Comparison of ENCODE assay signal across 25 cellular contexts in genomic region chr22:39686776-39687525, GRCh38.
"Had no signal": no experiment of that assay in that cellular context is flagged by ENCODE, and none has a peak within 500 bp of the region (broad histone marks: within the 10 kb centered on the region; RNA-seq: fewer than 3 reads in every experiment).

No MANE protein-coding gene starts in this region.

- H3K9me3 Mint-ChIP-seq: activated CD4-positive, alpha-beta memory T cell treated with anti-CD3 and anti-CD28 coated beads, Interleukin-2, amount 10 ng/mL, durations not matched to agents 7 days and 5 days; activated CD4-positive, alpha-beta T cell treated with anti-CD3 and anti-CD28 coated beads, Interleukin-2, amount 10 ng/mL, durations not matched to agents 7 days and 5 days; activated naive CD4-positive, alpha-beta T cell treated with anti-CD3 and anti-CD28 coated beads, Interleukin-2, amount 10 ng/mL, durations not matched to agents 7 days and 5 days; activated naive CD4-positive, alpha-beta T cell treated with anti-CD3 and anti-CD28 coated beads, Interleukin-2, amount 50 U/mL, for 72 hours; activated naive CD8-positive, alpha-beta T cell treated with anti-CD3 and anti-CD28 coated beads, Interleukin-2, amount 10 ng/mL, durations not matched to agents 7 days and 5 days; activated T-cell treated with anti-CD3 and anti-CD28 coated beads, Interleukin-2, amount 50 U/mL, for 24 hours; activated T-cell treated with anti-CD3 and anti-CD28 coated beads, Interleukin-2, amount 50 U/mL, for 72 hours; central memory CD8-positive, alpha-beta T cell; dendritic cell treated with granulocyte-macrophage colony-stimulating factor and Interleukin-4, amounts not matched to agents 40 ng/mL and 50 ng/mL, for 4 days; endodermal cell had no signal

- H3K4me1 ChIP-seq: ascending aorta had no signal

- H3K4me3 ChIP-seq: ascending aorta, coronary artery, dorsolateral prefrontal cortex had no signal

- H3K27ac ChIP-seq: ascending aorta, brain microvascular endothelial cell, coronary artery had no signal

- H3K4me1 Mint-ChIP-seq: activated CD4-positive, alpha-beta memory T cell treated with anti-CD3 and anti-CD28 coated beads, Interleukin-2, amount 10 ng/mL, durations not matched to agents 7 days and 5 days; activated naive CD4-positive, alpha-beta T cell treated with anti-CD3 and anti-CD28 coated beads, Interleukin-2, amount 10 ng/mL, durations not matched to agents 7 days and 5 days; endodermal cell had no signal

- DNase-seq: activated CD4-positive, alpha-beta memory T cell treated with anti-CD3 and anti-CD28 coated beads, Interleukin-2, amount 10 ng/mL, durations not matched to agents 7 days and 5 days; activated CD4-positive, alpha-beta T cell treated with anti-CD3 and anti-CD28 coated beads for 1 hour; activated CD4-positive, alpha-beta T cell treated with anti-CD3 and anti-CD28 coated beads for 4 hours; activated CD4-positive, alpha-beta T cell treated with anti-CD3 and anti-CD28 coated beads, Interleukin-2, amount 10 ng/mL, durations not matched to agents 7 days and 5 days; activated CD4-positive, alpha-beta T cell treated with anti-CD3 and anti-CD28 coated beads, Interleukin-2, amount 50 U/mL, for 4 hours; activated CD8-positive, alpha-beta memory T cell treated with anti-CD3 and anti-CD28 coated beads, Interleukin-2, amount 50 U/mL, for 48 hours; activated gamma-delta T cell; activated naive CD4-positive, alpha-beta T cell; activated naive CD4-positive, alpha-beta T cell treated with anti-CD3 and anti-CD28 coated beads, Interleukin-2, amount 10 ng/mL, durations not matched to agents 7 days and 5 days; activated naive CD8-positive, alpha-beta T cell treated with anti-CD3 and anti-CD28 coated beads, Interleukin-2, amount 10 ng/mL, durations not matched to agents 7 days and 5 days; activated T-cell treated with anti-CD3 and anti-CD28 coated beads for 4 hours; activated T-cell treated with anti-CD3 and anti-CD28 coated beads, Interleukin-2, amount 50 U/mL, for 24 hours; activated T-cell treated with anti-CD3 and anti-CD28 coated beads, Interleukin-2, amount 50 U/mL, for 72 hours; brain microvascular endothelial cell; dorsolateral prefrontal cortex; effector memory CD4-positive, alpha-beta T cell; endodermal cell; foreskin fibroblast; T-helper 2 cell had no signal

- H3K27me3 ChIP-seq: ascending aorta had no signal

- H3K9me3 ChIP-seq: ascending aorta had no signal

- H3K36me3 ChIP-seq: ascending aorta, brain microvascular endothelial cell had no signal

- ATAC-seq: activated naive CD4-positive, alpha-beta T cell treated with anti-CD3 and anti-CD28 coated beads, Interleukin-2, amount 50 U/mL, for 72 hours; activated T-cell treated with anti-CD3 and anti-CD28 coated beads, Interleukin-2, amount 50 U/mL, for 72 hours; esophagus mucosa had no signal

- H3K36me3 Mint-ChIP-seq: activated naive CD4-positive, alpha-beta T cell treated with anti-CD3 and anti-CD28 coated beads, Interleukin-2, amount 50 U/mL, for 72 hours; activated naive CD8-positive, alpha-beta T cell treated with anti-CD3 and anti-CD28 coated beads, Interleukin-2, amount 10 ng/mL, durations not matched to agents 7 days and 5 days had no signal

- H3K27ac Mint-ChIP-seq: activated CD4-positive, alpha-beta memory T cell treated with anti-CD3 and anti-CD28 coated beads, Interleukin-2, amount 10 ng/mL, durations not matched to agents 7 days and 5 days; activated CD4-positive, alpha-beta T cell treated with anti-CD3 and anti-CD28 coated beads, Interleukin-2, amount 10 ng/mL, durations not matched to agents 7 days and 5 days; activated naive CD4-positive, alpha-beta T cell treated with anti-CD3 and anti-CD28 coated beads, Interleukin-2, amount 10 ng/mL, durations not matched to agents 7 days and 5 days; activated naive CD4-positive, alpha-beta T cell treated with anti-CD3 and anti-CD28 coated beads, Interleukin-2, amount 50 U/mL, for 72 hours; activated naive CD8-positive, alpha-beta T cell treated with anti-CD3 and anti-CD28 coated beads, Interleukin-2, amount 10 ng/mL, durations not matched to agents 7 days and 5 days; activated T-cell treated with anti-CD3 and anti-CD28 coated beads, Interleukin-2, amount 50 U/mL, for 24 hours; activated T-cell treated with anti-CD3 and anti-CD28 coated beads, Interleukin-2, amount 50 U/mL, for 72 hours; dendritic cell treated with granulocyte-macrophage colony-stimulating factor and Interleukin-4, amounts not matched to agents 40 ng/mL and 50 ng/mL, for 4 days; endodermal cell had no signal

- H3K4me3 Mint-ChIP-seq: activated CD4-positive, alpha-beta memory T cell treated with anti-CD3 and anti-CD28 coated beads, Interleukin-2, amount 10 ng/mL, durations not matched to agents 7 days and 5 days; activated CD4-positive, alpha-beta T cell treated with anti-CD3 and anti-CD28 coated beads, Interleukin-2, amount 10 ng/mL, durations not matched to agents 7 days and 5 days; activated naive CD4-positive, alpha-beta T cell treated with anti-CD3 and anti-CD28 coated beads, Interleukin-2, amount 10 ng/mL, durations not matched to agents 7 days and 5 days; activated naive CD8-positive, alpha-beta T cell treated with anti-CD3 and anti-CD28 coated beads, Interleukin-2, amount 10 ng/mL, durations not matched to agents 7 days and 5 days; activated T-cell treated with anti-CD3 and anti-CD28 coated beads, Interleukin-2, amount 50 U/mL, for 24 hours; dendritic cell treated with granulocyte-macrophage colony-stimulating factor and Interleukin-4, amounts not matched to agents 40 ng/mL and 50 ng/mL, for 4 days; endodermal cell had no signal
